Comparison of ENCODE assay signal across 19 cellular contexts in the genomic region with DNA sequence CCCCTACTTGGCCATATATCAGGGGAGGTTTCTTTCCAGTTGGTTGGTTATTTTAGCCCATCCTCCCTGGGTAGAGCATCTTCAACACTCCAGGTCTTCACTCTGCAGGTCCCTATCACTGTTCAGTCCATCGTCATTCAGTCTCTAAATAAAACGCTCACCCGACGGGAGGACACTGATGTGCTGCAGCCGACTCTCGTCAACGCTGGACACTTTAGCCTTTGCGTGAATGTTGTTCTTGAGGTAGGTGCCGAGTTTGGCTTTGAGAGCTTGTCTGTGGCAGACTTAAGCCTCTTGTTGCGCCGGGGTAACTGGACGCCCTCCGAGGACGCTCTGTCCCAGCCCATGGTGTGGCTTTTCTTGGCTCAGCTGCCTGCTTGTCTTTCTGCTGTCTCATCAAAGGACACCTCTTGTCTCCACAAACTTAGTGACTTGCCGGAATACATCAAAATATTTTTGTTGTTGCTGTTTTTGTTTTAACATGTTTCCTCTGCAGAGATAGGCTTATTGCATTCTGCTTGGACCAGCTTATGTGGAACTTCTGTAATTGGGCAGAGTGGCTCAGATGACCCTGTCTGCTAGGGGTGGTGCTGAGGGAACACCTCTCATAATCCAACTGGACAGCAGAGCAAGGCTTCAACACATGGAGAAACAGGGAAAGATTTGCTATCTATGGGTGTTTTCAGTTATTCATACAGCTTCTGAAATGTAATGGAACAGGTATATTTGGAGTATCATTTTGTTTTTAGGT. TPM values are rescaled to one million over a fixed set of nuclear protein-coding genes. Genes with fewer than 3 reads are reported as not detected.
DNase-seq lines count a peak whose midpoint lies in the region; ATAC-seq and TF ChIP-seq lines count a peak whose summit lies in the region.
"Had no signal": no experiment of that assay in that cellular context is flagged by ENCODE, and none has a peak within 500 bp of the region (broad histone marks: within the 10 kb centered on the region; RNA-seq: fewer than 3 reads in every experiment).

No MANE protein-coding gene starts in this region.

- no peaks in the 10 kb centered on the region for H4K20me1 ChIP-seq in osteoblast (ENCODE audit: insufficient read depth, low read length)

- H3K9me3 ChIP-seq in heart left ventricle, result no peaks in the 10 kb centered on the region
- no peaks in the 10 kb centered on the region for H3K9me3 ChIP-seq in osteoblast (ENCODE audit: low read depth, low read length)
- H3K9me3 ChIP-seq in HAP-1, result no peaks in the 10 kb centered on the region
- H3K9me3 ChIP-seq: right lobe of liver had no signal

- H3K27ac ChIP-seq in heart left ventricle (peak overlapping the region; percentile 6 to 80 (median 61)), osteoblast (ENCODE audit: low read depth, low read length) (no peak overlapping the region)
- H3K27ac ChIP-seq: right lobe of liver, RWPE1 had no signal

- TF ChIP-seq POLR2A in heart left ventricle (IDR thresholded peaks at IDR 0.05), result peak in 1 of 2 donors; percentile 20

- ATAC-seq in Right ventricle myocardium inferior (peak; percentile 93), heart left ventricle (peak; percentile 87 to 91 (median 90)), GM21717 (IDR thresholded peaks at IDR 0.05; ENCODE audit: unreplicated experiment) (no peak), HG03469 (IDR thresholded peaks at IDR 0.05; ENCODE audit: unreplicated experiment) (no peak)
- ATAC-seq: activated T-cell treated with anti-CD3 and anti-CD28 coated beads, Interleukin-2, amount 50 U/mL, for 72 hours had no signal

- 44 to 60% (median 58%) methylated on average over 15 of the region's 15 CpGs for WGBS in heart left ventricle, 4 donors

- no peak for TF ChIP-seq CTCF in heart left ventricle (IDR thresholded peaks at IDR 0.05)
- no peak for TF ChIP-seq CTCF in osteoblast (IDR thresholded peaks at IDR 0.05; ENCODE audit: extremely low read depth, low read depth, low read length)

- peak overlapping the region; percentile 23 for H3K4me2 ChIP-seq in osteoblast (ENCODE audit: insufficient read depth, low read length)

- H3K79me2 ChIP-seq in osteoblast (ENCODE audit: insufficient read depth, low read length), result no peaks in the 10 kb centered on the region

- no peaks in the 10 kb centered on the region for H3K27me3 ChIP-seq in heart left ventricle
- H3K27me3 ChIP-seq in osteoblast (ENCODE audit: insufficient read depth, low read length), result no peaks in the 10 kb centered on the region
- H3K27me3 ChIP-seq in HAP-1 (ENCODE audit: low read depth), result no peaks in the 10 kb centered on the region
- H3K27me3 ChIP-seq: right lobe of liver had no signal

- DNase-seq in Right ventricle myocardium inferior (ENCODE audit: missing footprints) (peak; percentile 81), cardiac septum (ENCODE audit: low spot score) (no peak), heart left ventricle (peak in 4 of 5 donors; percentile 41 to 89 (median 67)), osteoblast (ENCODE audit: insufficient read length, low spot score, missing footprints) (no peak), HAP-1 (ENCODE audit: low spot score in 2 of 2) (no peak)
- no peak for DNase-seq in activated CD4-positive, alpha-beta T cell treated with anti-CD3 and anti-CD28 coated beads, Interleukin-2, amount 50 U/mL, for 4 hours
- DNase-seq: activated CD4-positive, alpha-beta memory T cell treated with anti-CD3 and anti-CD28 coated beads, Interleukin-2, amount 10 ng/mL, durations not matched to agents 7 days and 5 days; activated T-cell treated with anti-CD3 and anti-CD28 coated beads, Interleukin-2, amount 50 U/mL, for 72 hours; CD4-positive, alpha-beta T cell; central memory CD4-positive, alpha-beta T cell; DMS79 treated with DMSO at 0.1 percent for 48 hours; NCI-H1092 treated with DMSO at 0.1 percent for 48 hours; right lobe of liver; stimulated activated CD4-positive, alpha-beta T cell treated with anti-CD3 and anti-CD28 coated beads, Interleukin-4, amount 100 ng/mL, for 1 hour; SW 1271 had no signal

- H2AFZ ChIP-seq in osteoblast (ENCODE audit: low read length), result no peak overlapping the region

- H3K4me3 ChIP-seq in heart left ventricle (peak overlapping the region in 1 of 12 donors; percentile 10), osteoblast (ENCODE audit: insufficient read depth, low read length) (no peak overlapping the region), HAP-1 (no peak overlapping the region)
- H3K4me3 ChIP-seq: right lobe of liver had no signal

- in situ Hi-C loops in HAP-1 (cut with MboI; ENCODE audit: low sequenced_read_pairs), result no loop called here

- H3K4me1 ChIP-seq in heart left ventricle (peaks cover 0 to 35% (median 20%) of the 10 kb centered on the region in 12 donors), osteoblast (ENCODE audit: insufficient read depth, low read length) (peaks cover 19% of the 10 kb centered on the region), HAP-1 (0 out of 2 replicates have a peak, but pooled peaks cover 2% of the 10 kb centered on the region)
- H3K4me1 ChIP-seq: right lobe of liver had no signal

- peaks cover 0 to 10% (median 0%) of the 10 kb centered on the region in 9 donors for H3K36me3 ChIP-seq in heart left ventricle
- H3K36me3 ChIP-seq in osteoblast (ENCODE audit: insufficient read depth, low read length), result no peaks in the 10 kb centered on the region
- H3K36me3 ChIP-seq in HAP-1 (replicated peaks), result 0 out of 2 replicates have a peak, but pooled peaks cover 2% of the 10 kb centered on the region
- H3K36me3 ChIP-seq: right lobe of liver had no signal

- intact Hi-C loops in Right ventricle myocardium inferior (cut with DNase I), result loop anchor here (2.0 to 5.0 kb wide), 2 partner anchors 26 to 102 kb away; a partner anchor contains a TSS
- intact Hi-C loops in cardiac septum (cut with DNase I), result no loop called here
- intact Hi-C loops in heart left ventricle (cut with DNase I), result loop anchor here in 2 of 10 donors (5.0 kb wide), 1 partner anchor 57 kb away; no protein-coding TSS in a partner anchor

RNA-seq across cellular contexts. Expression of a gene that starts 26.5 kb away (rescaled TPM):
- total RNA-seq in Right ventricle myocardium inferior (26.9 TPM), cardiac septum (20.7 TPM), heart left ventricle (10 to 100 TPM; 17.3 to 27.7 (median 20.2) TPM), osteoblast (45.2 and 61.9 TPM in 2 replicates)
- polyA plus RNA-seq in heart left ventricle, result 10 to 100 TPM; 12.6 to 18.5 TPM

RNA-seq across cellular contexts. Expression of a gene that starts 48.5 kb away (rescaled TPM):
- total RNA-seq in Right ventricle myocardium inferior (11.8 TPM), cardiac septum (3.5 TPM), heart left ventricle (10 to 100 TPM in 6 of 9 donors, 1 to 10 TPM in 3; 4.1 to 55.3 (median 11.8) TPM), osteoblast (2.1 and 2.9 TPM in 2 replicates)
- 10 to 100 TPM in 1 of 2 donors, 1 to 10 TPM in 1; 9.5 to 13.6 TPM for polyA plus RNA-seq in heart left ventricle
- polyA plus RNA-seq: neural cell had no signal

RNA-seq across cellular contexts. Expression of a gene that starts 57.3 kb away (rescaled TPM):
- total RNA-seq in Right ventricle myocardium inferior, result 99.2 TPM
- total RNA-seq in cardiac septum, result 55.0 TPM
- total RNA-seq in heart left ventricle, result 100 to 1,000 TPM in 1 of 9 donors, 10 to 100 TPM in 8; 47.5 to 113 (median 72.7) TPM
- 10 to 100 TPM; 26.6 to 53.1 TPM for polyA plus RNA-seq in heart left ventricle
- 7.6 and 8.5 TPM in 2 replicates for total RNA-seq in osteoblast

Comparison
In these comparisons a context has a peak if more than half of its experiments do, and no peak if none do; other contexts are left out.
1. DNase-seq: peak in Right ventricle myocardium inferior (single experiment) and heart left ventricle (4 of 5); none in cardiac septum (single experiment), osteoblast (single experiment), activated CD4-positive, alpha-beta T cell treated with anti-CD3 and anti-CD28 coated beads, Interleukin-2, amount 50 U/mL, for 4 hours (0 of 2) and HAP-1 (0 of 2).
2. ATAC-seq: peak in Right ventricle myocardium inferior (single experiment) and heart left ventricle (4 of 4); none in GM21717 (single experiment) and HG03469 (single experiment).